In the genomic region with DNA sequence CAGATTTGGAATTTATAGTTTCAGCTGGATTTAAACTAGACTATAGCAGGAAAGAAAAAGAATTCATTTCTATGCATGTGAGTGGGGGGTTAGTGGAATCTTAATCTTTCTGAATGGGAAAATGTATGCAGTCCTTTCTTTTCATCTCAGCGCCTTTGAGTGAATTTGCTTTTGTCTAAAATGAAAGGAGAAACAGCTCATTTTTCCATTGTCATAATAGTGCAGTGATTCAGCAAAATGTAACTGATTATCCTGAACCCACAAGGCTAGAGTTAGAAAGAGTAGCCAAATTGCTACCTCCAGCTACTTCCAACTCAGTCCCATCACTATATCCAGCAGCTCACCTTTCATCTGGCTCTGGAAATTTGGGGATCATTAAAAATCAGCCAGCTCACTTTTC, we compare ENCODE assay signal across 22 cellular contexts.
"Had no signal": no experiment of that assay in that cellular context is flagged by ENCODE, and none has a peak within 500 bp of the region (broad histone marks: within the 10 kb centered on the region; RNA-seq: fewer than 3 reads in every experiment).

No MANE protein-coding gene starts in this region.

- H3K4me3 ChIP-seq: body of pancreas, esophagus squamous epithelium, gastroesophageal sphincter, spleen, transverse colon had no signal

- H3K9me3 ChIP-seq: body of pancreas, gastroesophageal sphincter, transverse colon had no signal

- H3K36me3 ChIP-seq: esophagus squamous epithelium, gastroesophageal sphincter, spleen, transverse colon had no signal

- H3K27me3 ChIP-seq: body of pancreas, esophagus squamous epithelium, gastroesophageal sphincter, spleen, transverse colon had no signal

- DNase-seq: activated CD4-positive, alpha-beta memory T cell treated with anti-CD3 and anti-CD28 coated beads, Interleukin-2, amount 10 ng/mL, durations not matched to agents 7 days and 5 days; activated CD4-positive, alpha-beta T cell treated with anti-CD3 and anti-CD28 coated beads for 1 hour; activated CD4-positive, alpha-beta T cell treated with anti-CD3 and anti-CD28 coated beads, Interleukin-2, amount 10 ng/mL, durations not matched to agents 7 days and 5 days; activated gamma-delta T cell treated with Interleukin-2 at 50 U/mL for 16 hours; activated naive CD4-positive, alpha-beta T cell treated with anti-CD3 and anti-CD28 coated beads, Interleukin-2, amount 50 U/mL, for 16 hours; activated T-cell treated with anti-CD3 and anti-CD28 coated beads, Interleukin-2, amount 50 U/mL, for 4 hours; amniotic stem cell; body of pancreas; effector CD8-positive, alpha-beta T cell; esophagus squamous epithelium; hippocampal formation; natural killer cell; posterior cingulate gyrus; right cardiac atrium; spleen; stimulated activated naive CD4-positive, alpha-beta T cell treated with Interleukin-2 at 50 U/mL for 16 hours; T1000; transverse colon had no signal

- H3K27ac ChIP-seq: body of pancreas, epithelial cell of prostate, esophagus squamous epithelium, gastroesophageal sphincter, spleen, transverse colon had no signal

- ATAC-seq: activated T-cell treated with anti-CD3 and anti-CD28 coated beads, Interleukin-2, amount 50 U/mL, for 4 hours; activated T-helper 17 cell treated with anti-CD3 and anti-CD28 coated beads, Interleukin-2, amount 50 U/mL, for 72 hours; body of pancreas; gastroesophageal sphincter; natural killer cell; right cardiac atrium; WTC11 had no signal

- H3K4me1 ChIP-seq: body of pancreas, spleen had no signal
